Comparison of ENCODE assay signal across 24 cellular contexts in genomic region chr4:183971938-183972490, GRCh38.
DNase-seq lines count a peak whose midpoint lies in the region; ATAC-seq, FAIRE-seq and TF ChIP-seq lines count a peak whose summit lies in the region.
"Had no signal": no experiment of that assay in that cellular context is flagged by ENCODE, and none has a peak within 500 bp of the region (broad histone marks: within the 10 kb centered on the region; RNA-seq: fewer than 3 reads in every experiment).

No MANE protein-coding gene starts in this region.

- no peak for TF ChIP-seq CTCF in heart left ventricle (IDR thresholded peaks at IDR 0.05)
- no peak for TF ChIP-seq CTCF in D721Med (IDR thresholded peaks at IDR 0.05; ENCODE audit: insufficient read depth, missing control alignments)

- H2AK5ac ChIP-seq in trophoblast cell (ENCODE audit: low read length) = no peak overlapping the region

- no peak overlapping the region for H4K12ac ChIP-seq in trophoblast cell (ENCODE audit: low read depth, low read length)

- WGBS in heart left ventricle, 4 donors = 12 to 19% (median 16%) methylated on average over 9 of the region's 9 CpGs
- no CpG with 5 or more reads among the region's 9 CpGs for WGBS in trophoblast cell (ENCODE audit: extremely low coverage, insufficient coverage, insufficient read length)

- no peak for TF ChIP-seq POLR2A in heart left ventricle (IDR thresholded peaks at IDR 0.05)

- H2BK12ac ChIP-seq in trophoblast cell (ENCODE audit: low read length) = no peak overlapping the region

- H3K79me2 ChIP-seq in trophoblast cell (ENCODE audit: control insufficient read depth, insufficient read depth, low read length, poor library complexity) = no peaks in the 10 kb centered on the region
- H3K79me2 ChIP-seq: parathyroid adenoma had no signal

- H3K27ac ChIP-seq in heart left ventricle (peak overlapping the region in 2 of 12 donors; percentile 9 to 42), trophoblast cell (ENCODE audit: low read depth, low read length) (no peak overlapping the region)
- H3K27ac ChIP-seq: colonic mucosa, left lung, parathyroid adenoma, PC-9 had no signal

- peaks cover 0 to 23% (median 14%) of the 10 kb centered on the region in 12 donors for H3K4me1 ChIP-seq in heart left ventricle
- no peaks in the 10 kb centered on the region for H3K4me1 ChIP-seq in trophoblast cell (ENCODE audit: control insufficient read depth in 1 of 2, insufficient read depth in 2 of 2, low read length in 2 of 2)
- H3K4me1 ChIP-seq: colonic mucosa, left lung, parathyroid adenoma had no signal

- H3K4me2 ChIP-seq in trophoblast cell (ENCODE audit: low read length) = no peak overlapping the region
- H3K4me2 ChIP-seq: PC-9 had no signal

- no peaks in the 10 kb centered on the region for H3K27me3 ChIP-seq in heart left ventricle
- H3K27me3 ChIP-seq in trophoblast cell (ENCODE audit: insufficient read depth, low read length) = no peaks in the 10 kb centered on the region
- H3K27me3 ChIP-seq: colonic mucosa, left lung had no signal

- ATAC-seq in heart left ventricle = peak; percentile 68 to 89 (median 87)
- no peak for ATAC-seq in HG02840 (IDR thresholded peaks at IDR 0.05; ENCODE audit: low FRiP score, unreplicated experiment)
- ATAC-seq: left lung; stimulated activated memory B cell treated with anti-CD40 and anti-IgM and Interleukin-4, amounts not matched to agents 10 μg/mL and 1 μg/mL and 100 μg/mL, for 72 hours had no signal

- no peak overlapping the region for H4K91ac ChIP-seq in trophoblast cell (ENCODE audit: low read depth, low read length)

- H2BK5ac ChIP-seq in trophoblast cell (ENCODE audit: low read depth, low read length, poor library complexity) = no peak overlapping the region

- no peak for FAIRE-seq in D721Med (lab: Jason Lieb, UNC)
- FAIRE-seq: endometrium had no signal

- DNase-seq in HT1080 (ENCODE audit: low read depth) (peak; percentile 11), astrocyte of the hippocampus (ENCODE audit: low read depth, low spot score) (peak; percentile 54), heart left ventricle (peak; percentile 56 to 75 (median 64)), trophoblast cell (no peak), GM19240 (ENCODE audit: insufficient read length, low spot score) (no peak), D721Med (ENCODE audit: insufficient read length, low spot score) (no peak), UCSD-AML1 (lab: John Stamatoyannopoulos, UW; ENCODE audit: unreplicated experiment) (no peak)
- DNase-seq: activated CD4-positive, alpha-beta T cell treated with anti-CD3 and anti-CD28 coated beads, Interleukin-2, amount 10 ng/mL, durations not matched to agents 7 days and 5 days; activated CD8-positive, alpha-beta memory T cell treated with anti-CD3 and anti-CD28 coated beads, Interleukin-2, amount 50 U/mL, for 4 hours; activated naive CD8-positive, alpha-beta T cell treated with anti-CD3 and anti-CD28 coated beads, Interleukin-2, amount 10 ng/mL, durations not matched to agents 7 days and 5 days; CD4-positive, CD25-positive, alpha-beta regulatory T cell; colonic mucosa; GDM1; glutamatergic neuron; H9; KBM-7; left lung; NCI-H146; T-helper 1 cell had no signal

- no peaks in the 10 kb centered on the region for H3K79me1 ChIP-seq in trophoblast cell (ENCODE audit: low read length)

- no peak overlapping the region for H3K14ac ChIP-seq in trophoblast cell (ENCODE audit: low read length)

- H3K9ac ChIP-seq in trophoblast cell (ENCODE audit: low read length) = peak overlapping the region; percentile 16
- H3K9ac ChIP-seq: parathyroid adenoma had no signal

- H3K4me3 ChIP-seq in heart left ventricle = peak overlapping the region in 2 of 12 donors; percentile 5 to 17
- no peak overlapping the region for H3K4me3 ChIP-seq in trophoblast cell (ENCODE audit: low read depth, low read length)
- H3K4me3 ChIP-seq: colonic mucosa, left lung, PC-9 had no signal

- H3K4ac ChIP-seq in trophoblast cell (ENCODE audit: low read depth, low read length) = no peak overlapping the region

- H3K9me3 ChIP-seq in heart left ventricle (peaks cover 0 to 32% (median 10%) of the 10 kb centered on the region in 12 donors), trophoblast cell (ENCODE audit: insufficient read depth, low read depth, low read length) (no peaks in the 10 kb centered on the region)
- H3K9me3 ChIP-seq: colonic mucosa had no signal

- H2AFZ ChIP-seq in trophoblast cell (ENCODE audit: insufficient read depth, low read length, poor library complexity) = no peak overlapping the region
- H2AFZ ChIP-seq: parathyroid adenoma, PC-9 had no signal

- no peak overlapping the region for H3K18ac ChIP-seq in trophoblast cell (ENCODE audit: low read length)

- intact Hi-C loops in heart left ventricle (cut with DNase I) = no loop called here

- no peaks in the 10 kb centered on the region for H3K36me3 ChIP-seq in heart left ventricle
- no peaks in the 10 kb centered on the region for H3K36me3 ChIP-seq in trophoblast cell (ENCODE audit: control insufficient read depth in 1 of 2, insufficient read depth in 2 of 2, low read length in 2 of 2)
- H3K36me3 ChIP-seq: colonic mucosa, left lung had no signal

- H3K23ac ChIP-seq in trophoblast cell (ENCODE audit: low read length) = peak overlapping the region; percentile 29

- H2BK120ac ChIP-seq in trophoblast cell (ENCODE audit: insufficient read depth, low read length, poor library complexity) = no peak overlapping the region

- H4K8ac ChIP-seq in trophoblast cell (ENCODE audit: low read depth, low read length) = no peak overlapping the region

Comparison
In these comparisons a context has a peak if more than half of its experiments do, and no peak if none do; other contexts are left out.
1. DNase-seq: peak in HT1080 (single experiment), astrocyte of the hippocampus (single experiment) and heart left ventricle (5 of 5); none in trophoblast cell (0 of 2), GM19240 (single experiment), D721Med (single experiment) and UCSD-AML1 (single experiment).